Comparison of ENCODE assay signal across 20 cellular contexts in the genomic region with DNA sequence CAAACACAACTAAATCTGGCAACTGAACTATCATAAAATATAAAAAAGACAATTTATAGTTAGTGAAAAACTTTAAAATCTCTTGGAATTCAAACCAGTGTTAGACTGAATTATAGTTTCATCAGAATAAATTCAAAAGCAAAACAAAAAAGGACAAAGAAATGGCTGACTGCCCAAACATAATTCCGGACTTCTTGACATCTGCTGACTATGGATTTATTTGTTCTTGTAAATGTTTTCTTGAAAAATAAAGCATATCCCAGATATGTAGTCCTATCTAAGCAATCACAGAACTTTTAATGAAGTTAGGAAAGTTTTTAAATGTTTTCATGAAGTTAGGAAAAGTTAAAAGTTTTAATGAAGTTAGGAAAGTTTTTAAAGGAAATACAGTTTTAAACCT. TPM values are rescaled to one million over a fixed set of nuclear protein-coding genes. Genes with fewer than 3 reads are reported as not detected.
"Had no signal": no experiment of that assay in that cellular context is flagged by ENCODE, and none has a peak within 500 bp of the region (broad histone marks: within the 10 kb centered on the region; RNA-seq: fewer than 3 reads in every experiment).

No MANE protein-coding gene starts in this region.

- DNase-seq: colonic mucosa; dermis blood vessel endothelial cell; erythroblast; heart left ventricle; hippocampal formation; kidney glomerular epithelial cell; mammary epithelial cell; mucosa of descending colon; naive thymus-derived CD8-positive, alpha-beta T cell; posterior cingulate gyrus; small intestine; stimulated activated CD4-positive, alpha-beta T cell treated with anti-CD3 and anti-CD28 coated beads, Interleukin-12 subunit alpha, Interleukin-12 subunit beta, amount 100 ng/mL, for 4 hours; stimulated activated naive CD8-positive, alpha-beta T cell treated with anti-CD3 and anti-CD28 coated beads, Interleukin-15, Interleukin-2, amounts not matched to agents 100 U/mL and 50 U/mL, for 24 hours; thyroid gland had no signal

- H3K36me3 Mint-ChIP-seq: type B pancreatic cell had no signal

- H3K27me3 ChIP-seq: colonic mucosa, heart left ventricle, suprapubic skin, thyroid gland had no signal

- H3K4me3 Mint-ChIP-seq: naive thymus-derived CD8-positive, alpha-beta T cell; neural crest cell; type B pancreatic cell had no signal

- H3K36me3 ChIP-seq: colonic mucosa, heart left ventricle, suprapubic skin, thyroid gland had no signal

- H3K27ac ChIP-seq: colonic mucosa, heart left ventricle, suprapubic skin, thyroid gland had no signal

- H3K4me1 ChIP-seq: colonic mucosa, heart left ventricle, suprapubic skin, thyroid gland had no signal

- H3K4me3 ChIP-seq: colonic mucosa, heart left ventricle, mucosa of descending colon, suprapubic skin, thyroid gland had no signal

- H3K9me3 ChIP-seq: colonic mucosa, mucosa of descending colon, thyroid gland had no signal

- H3K27ac Mint-ChIP-seq: naive thymus-derived CD8-positive, alpha-beta T cell; type B pancreatic cell had no signal

- FAIRE-seq: endothelial cell of umbilical vein, frontal cortex, small intestine, urothelium cell line had no signal

- H3K4me1 Mint-ChIP-seq: naive thymus-derived CD8-positive, alpha-beta T cell; neural crest cell had no signal

RNA-seq across cellular contexts. Expression of gene CNTN1, which starts 45.8 kb away (rescaled TPM):
- total RNA-seq: naive thymus-derived CD8-positive, alpha-beta T cell had no signal
